ENCODE assay signal across 13 cellular contexts in the genomic region with DNA sequence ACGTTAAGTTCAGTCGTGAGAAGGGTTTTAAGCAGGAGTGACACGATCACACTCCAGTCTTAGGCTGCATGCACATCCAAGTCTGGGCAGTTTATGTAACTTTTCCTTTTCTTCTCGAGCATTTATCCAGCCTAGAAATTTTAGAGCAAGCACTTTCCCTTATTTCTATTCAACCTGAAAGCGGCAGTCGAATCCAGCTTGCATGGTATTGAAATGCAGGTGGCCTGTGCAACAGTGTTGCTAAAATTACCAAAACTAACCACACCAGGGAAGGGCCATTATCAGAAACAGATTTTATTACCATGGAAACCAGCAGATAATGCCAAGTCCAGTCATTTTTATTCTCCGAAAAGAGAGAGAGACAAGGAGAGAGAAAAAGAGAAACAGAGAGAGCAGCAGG.
DNase-seq lines count a peak whose midpoint lies in the region; ATAC-seq lines count a peak whose summit lies in the region.
"Had no signal": no experiment of that assay in that cellular context is flagged by ENCODE, and none has a peak within 500 bp of the region (broad histone marks: within the 10 kb centered on the region; RNA-seq: fewer than 3 reads in every experiment).

No MANE protein-coding gene starts in this region.

- peaks cover 48% of the 10 kb centered on the region for H3K4me1 Mint-ChIP-seq in stimulated activated memory B cell treated with anti-CD40 and anti-IgM and Interleukin-4, amounts not matched to agents 10 μg/mL and 1 μg/mL and 100 μg/mL, for 72 hours
- H3K4me1 Mint-ChIP-seq: CD4-positive, alpha-beta memory T cell had no signal

- ATAC-seq in stimulated activated memory B cell treated with anti-CD40 and anti-IgM and Interleukin-4, amounts not matched to agents 10 μg/mL and 1 μg/mL and 100 μg/mL, for 72 hours, result no peak
- no peak for ATAC-seq in HG02973 (IDR thresholded peaks at IDR 0.05; ENCODE audit: unreplicated experiment)
- ATAC-seq in GM21576 (IDR thresholded peaks at IDR 0.05; ENCODE audit: unreplicated experiment), result no peak

- no peaks in the 10 kb centered on the region for H3K36me3 Mint-ChIP-seq in stimulated activated memory B cell treated with anti-CD40 and anti-IgM and Interleukin-4, amounts not matched to agents 10 μg/mL and 1 μg/mL and 100 μg/mL, for 72 hours
- H3K36me3 Mint-ChIP-seq: CD4-positive, alpha-beta memory T cell had no signal

- H3K9me3 Mint-ChIP-seq in stimulated activated memory B cell treated with anti-CD40 and anti-IgM and Interleukin-4, amounts not matched to agents 10 μg/mL and 1 μg/mL and 100 μg/mL, for 72 hours, result peaks cover 3% of the 10 kb centered on the region

- H3K27ac Mint-ChIP-seq in stimulated activated memory B cell treated with anti-CD40 and anti-IgM and Interleukin-4, amounts not matched to agents 10 μg/mL and 1 μg/mL and 100 μg/mL, for 72 hours, result peak overlapping the region; percentile 49

- peak; percentile 32 for DNase-seq in Ammon's horn (ENCODE audit: low spot score)
- DNase-seq in OCI-M1 (lab: John Stamatoyannopoulos, UW), result peak; percentile 2
- DNase-seq in activated CD4-positive, alpha-beta T cell treated with anti-CD3 and anti-CD28 coated beads for 4 hours, result no peak
- DNase-seq: BE2C; CD4-positive, alpha-beta memory T cell; DMS79; GOT3; IMR-90 had no signal

- peak overlapping the region; percentile 67 for H3K27ac ChIP-seq in cingulate gyrus (ENCODE audit: low read depth, low read length)
- H3K27ac ChIP-seq: C4-2B had no signal

- no peak overlapping the region for H3K4me3 Mint-ChIP-seq in stimulated activated memory B cell treated with anti-CD40 and anti-IgM and Interleukin-4, amounts not matched to agents 10 μg/mL and 1 μg/mL and 100 μg/mL, for 72 hours
- H3K4me3 Mint-ChIP-seq: CD4-positive, alpha-beta memory T cell had no signal

- H3K27me3 Mint-ChIP-seq in stimulated activated memory B cell treated with anti-CD40 and anti-IgM and Interleukin-4, amounts not matched to agents 10 μg/mL and 1 μg/mL and 100 μg/mL, for 72 hours, result peaks cover 15% of the 10 kb centered on the region

Comparison
In these comparisons a context has a peak if more than half of its experiments do, and no peak if none do; other contexts are left out.
1. DNase-seq: peak in Ammon's horn (single experiment) and OCI-M1 (single experiment); none in activated CD4-positive, alpha-beta T cell treated with anti-CD3 and anti-CD28 coated beads for 4 hours (0 of 2).